ENCODE assay signal across 8 cellular contexts in the genomic region with DNA sequence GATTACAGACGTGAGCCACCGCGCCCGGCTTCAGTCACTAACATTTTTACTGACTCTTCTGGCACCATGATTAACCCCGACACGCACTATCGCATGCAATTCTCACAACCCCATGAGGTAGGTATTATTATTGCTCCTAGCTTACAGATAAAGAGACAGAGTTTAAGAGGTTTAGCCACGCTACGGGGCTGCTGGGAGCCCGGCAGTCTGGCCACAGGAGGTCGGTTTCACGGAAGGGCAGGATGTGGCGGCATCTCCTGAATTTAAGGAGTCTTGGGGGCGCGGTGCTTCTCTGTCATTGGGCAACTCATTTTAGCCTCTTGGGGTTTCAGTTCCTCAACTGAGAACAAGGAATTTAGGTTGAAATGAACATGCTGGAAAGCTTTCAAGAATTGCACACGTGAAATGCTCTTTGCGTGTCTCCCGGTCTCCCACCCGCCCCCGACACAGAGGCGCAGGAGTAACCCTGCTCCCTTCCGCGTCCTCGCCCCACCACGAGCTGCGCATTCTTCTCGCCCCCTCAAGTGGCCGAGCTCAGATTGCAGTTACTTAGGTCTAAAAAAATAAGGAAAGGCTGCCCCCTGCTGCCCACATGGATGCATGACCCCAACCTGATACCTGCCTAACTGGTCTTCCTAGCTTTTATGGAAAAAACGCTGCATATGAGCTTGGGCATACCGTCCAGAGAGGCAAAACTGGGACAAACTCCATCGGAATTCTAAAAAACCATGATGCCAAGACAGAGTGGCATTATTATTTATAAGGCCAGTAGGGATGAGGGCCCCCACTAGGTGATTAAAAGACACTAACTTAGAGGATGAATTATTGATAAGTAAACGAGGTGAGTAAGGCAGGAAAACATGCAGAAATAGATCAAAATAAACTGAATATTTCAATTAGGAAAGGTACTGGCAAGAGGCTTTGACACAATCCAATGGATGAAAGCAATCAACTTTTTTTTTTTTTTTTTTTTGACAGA. TPM values are rescaled to one million over a fixed set of nuclear protein-coding genes. Genes with fewer than 3 reads are reported as not detected.
DNase-seq lines count a peak whose midpoint lies in the region; ATAC-seq and TF ChIP-seq lines count a peak whose summit lies in the region.

No MANE protein-coding gene starts in this region.

- H3K36me3 Mint-ChIP-seq in activated T-cell treated with anti-CD3 and anti-CD28 coated beads, Interleukin-2, amount 50 U/mL, for 4 hours (ENCODE audit: insufficient read depth), result no peaks in the 10 kb centered on the region

- in situ Hi-C loops in GM23248 (cut with MboI), result loop anchor here (10.0 kb wide), 1 partner anchor 258 kb away; no protein-coding TSS in a partner anchor

- no peaks in the 10 kb centered on the region for H3K36me3 ChIP-seq in GM23248 (ENCODE audit: low read depth)
- H3K36me3 ChIP-seq in esophagus squamous epithelium, result no peaks in the 10 kb centered on the region
- no peaks in the 10 kb centered on the region for H3K36me3 ChIP-seq in subcutaneous abdominal adipose tissue (ENCODE audit: control insufficient read depth in 5 of 5, insufficient read depth in 5 of 5, low read length in 5 of 5)

- H3K4me1 ChIP-seq in GM23248 (ENCODE audit: insufficient read depth) (no peaks in the 10 kb centered on the region), esophagus squamous epithelium (peaks cover 0 to 9% (median 2%) of the 10 kb centered on the region in 3 donors), subcutaneous abdominal adipose tissue (ENCODE audit: control insufficient read depth in 5 of 5, insufficient read depth in 5 of 5, low read length in 5 of 5) (peaks cover 0 to 8% (median 4%) of the 10 kb centered on the region in 5 donors)

- 4% methylated on average over 32 of the region's 32 CpGs for WGBS in GM23248 (ENCODE audit: low coverage in 1 of 2, low lambda C conversion rate in 2 of 2, missing lambda C conversion rate in 2 of 2), 2 experiments
- WGBS in esophagus squamous epithelium, 2 donors, result 4 to 12% methylated on average over 20 to 25 of the region's 32 CpGs

- no peaks in the 10 kb centered on the region for H3K27me3 Mint-ChIP-seq in activated T-cell treated with anti-CD3 and anti-CD28 coated beads, Interleukin-2, amount 50 U/mL, for 4 hours (ENCODE audit: low read depth)

- peak overlapping the region; percentile 91 for H3K4me2 ChIP-seq in GM23248 (ENCODE audit: unreplicated experiment)

- peaks cover 9% of the 10 kb centered on the region for H3K4me1 Mint-ChIP-seq in activated T-cell treated with anti-CD3 and anti-CD28 coated beads, Interleukin-2, amount 50 U/mL, for 4 hours (ENCODE audit: low read depth)

- peak; percentile 42 to 54 for ATAC-seq in activated T-cell treated with anti-CD3 and anti-CD28 coated beads, Interleukin-2, amount 50 U/mL, for 4 hours

- H3K9ac ChIP-seq in GM23248 (peak overlapping the region; percentile 48; the same call in 1 of the 2 replicates), subcutaneous abdominal adipose tissue (ENCODE audit: low read length in 5 of 5) (peak overlapping the region in 1 of 5 donors; percentile 17)

- H3K79me2 ChIP-seq in GM23248 (ENCODE audit: insufficient read depth), result no peaks in the 10 kb centered on the region

- H3K9me3 ChIP-seq in GM23248 (ENCODE audit: low read depth) (no peaks in the 10 kb centered on the region), esophagus squamous epithelium (no peaks in the 10 kb centered on the region), subcutaneous abdominal adipose tissue (ENCODE audit: control insufficient read depth in 5 of 5, low read length in 5 of 5) (no peaks in the 10 kb centered on the region)

- H3K27me3 ChIP-seq in GM23248 (replicated peaks; ENCODE audit: insufficient read depth) (peaks cover 8% of the 10 kb centered on the region), esophagus squamous epithelium (peaks cover 0 to 15% (median 0%) of the 10 kb centered on the region in 4 donors), subcutaneous abdominal adipose tissue (ENCODE audit: control insufficient read depth in 5 of 5, insufficient read depth in 4 of 5, low read length in 5 of 5) (peaks cover 0 to 13% (median 5%) of the 10 kb centered on the region in 5 donors)

- H3K9me2 ChIP-seq in GM23248 (ENCODE audit: insufficient read depth), result no peaks in the 10 kb centered on the region

- intact Hi-C loops in esophagus squamous epithelium (cut with DNase I), result no loop called here

- H3K4me3 Mint-ChIP-seq in activated T-cell treated with anti-CD3 and anti-CD28 coated beads, Interleukin-2, amount 50 U/mL, for 4 hours, result peak overlapping the region; percentile 78

- peak overlapping the region; percentile 89 for H2AFZ ChIP-seq in GM23248

- peak; percentile 84 to 97 (median 95) for TF ChIP-seq CTCF in esophagus squamous epithelium (IDR thresholded peaks at IDR 0.05)

- H3K27ac ChIP-seq in GM23248 (no peak overlapping the region), esophagus squamous epithelium (no peak overlapping the region), subcutaneous abdominal adipose tissue (ENCODE audit: low read depth, low read length) (no peak overlapping the region)

- no peak for TF ChIP-seq POLR2A in esophagus squamous epithelium (IDR thresholded peaks at IDR 0.05)

- H3K9me3 Mint-ChIP-seq in activated T-cell treated with anti-CD3 and anti-CD28 coated beads, Interleukin-2, amount 50 U/mL, for 4 hours, result no peaks in the 10 kb centered on the region

- H4K20me1 ChIP-seq in GM23248 (ENCODE audit: insufficient read depth), result no peaks in the 10 kb centered on the region

- no peaks in the 10 kb centered on the region for H3F3A ChIP-seq in GM23248 (ENCODE audit: insufficient read depth)

- peak; percentile 95 for DNase-seq in ELF-1 (ENCODE audit: low read depth, low spot score)
- DNase-seq in GM23248, result peak; percentile 95
- DNase-seq in Jurkat, Clone E6-1 (ENCODE audit: low read depth, low spot score), result peak; percentile 92
- peak; percentile 83 for DNase-seq in OCI-M1 (lab: John Stamatoyannopoulos, UW)
- peak; percentile 75 for DNase-seq in activated T-cell treated with anti-CD3 and anti-CD28 coated beads, Interleukin-2, amount 50 U/mL, for 4 hours
- DNase-seq in esophagus squamous epithelium (lab: John Stamatoyannopoulos, UW), result peak; percentile 38
- DNase-seq in myocyte (ENCODE audit: low read depth), result peak; percentile 95

- H3K4me3 ChIP-seq in GM23248 (peak overlapping the region; percentile 71), esophagus squamous epithelium (peak overlapping the region in 3 of 4 donors; percentile 25 to 56 (median 36)), subcutaneous abdominal adipose tissue (ENCODE audit: low read depth in 1 of 5, low read length in 5 of 5) (peak overlapping the region; percentile 38 to 52 (median 48))
- peak overlapping the region; percentile 46 for H3K4me3 ChIP-seq in Jurkat, Clone E6-1 (ENCODE audit: low read length)

RNA-seq across cellular contexts. Expression of a gene that starts 12.4 kb away (rescaled TPM):
- not detected in 2 replicates for total RNA-seq in GM23248 (2014; rRNA removed; shearing (Covaris generic))
- polyA plus RNA-seq in GM23248 (2016; fragmentation: Nextera tagmentation; extraction: Ambion mirVana), result not detected in 2 replicates
- polyA plus RNA-seq in Jurkat, Clone E6-1 (2012; ENCODE audit: insufficient read depth, insufficient read length), result not detected
- total RNA-seq in activated T-cell treated with anti-CD3 and anti-CD28 coated beads, Interleukin-2, amount 50 U/mL, for 4 hours, result 10 to 100 TPM; 18.0 to 30.0 (median 25.2) TPM
- not detected for total RNA-seq in esophagus squamous epithelium
- not detected in 2 replicates for total RNA-seq in myocyte
- not detected for polyA plus RNA-seq in myocyte (2012)

RNA-seq across cellular contexts. Expression of a gene that starts 33.9 kb away (rescaled TPM):
- total RNA-seq in GM23248 (2014; rRNA removed; shearing (Covaris generic)), result not detected in 2 replicates
- polyA plus RNA-seq in GM23248 (2016; fragmentation: Nextera tagmentation; extraction: Ambion mirVana), result not detected in 2 replicates
- not detected for polyA plus RNA-seq in Jurkat, Clone E6-1 (2012; ENCODE audit: insufficient read depth, insufficient read length)
- total RNA-seq in activated T-cell treated with anti-CD3 and anti-CD28 coated beads, Interleukin-2, amount 50 U/mL, for 4 hours, result 10 to 100 TPM in 1 of 3 donors, 1 to 10 TPM in 2; 6.6 to 11.7 (median 9.2) TPM
- total RNA-seq in esophagus squamous epithelium, result not detected
- total RNA-seq in myocyte, result not detected in 2 replicates
- not detected for polyA plus RNA-seq in myocyte (2012)

Comparison
In these comparisons a context has a peak if more than half of its experiments do, and no peak if none do; other contexts are left out.
1. DNase-seq: peak in every context shown above with its lines; median percentile 95 in ELF-1; 95 in GM23248; 95 in myocyte; 92 in Jurkat, Clone E6-1; 83 in OCI-M1; 75 in activated T-cell treated with anti-CD3 and anti-CD28 coated beads, Interleukin-2, amount 50 U/mL, for 4 hours; 38 in esophagus squamous epithelium.
2. RNA of a gene that starts 12.4 kb away (total RNA-seq): 18.0 to 30.0 TPM in activated T-cell treated with anti-CD3 and anti-CD28 coated beads, Interleukin-2, amount 50 U/mL, for 4 hours; not detected in GM23248, not detected in esophagus squamous epithelium and not detected in myocyte; every median in the first group is over 10 times any median in the second.
3. Peak in every context shown above with its lines, with median percentiles within 50 percentile points of each other: H3K4me3 ChIP-seq.